In the genomic region with DNA sequence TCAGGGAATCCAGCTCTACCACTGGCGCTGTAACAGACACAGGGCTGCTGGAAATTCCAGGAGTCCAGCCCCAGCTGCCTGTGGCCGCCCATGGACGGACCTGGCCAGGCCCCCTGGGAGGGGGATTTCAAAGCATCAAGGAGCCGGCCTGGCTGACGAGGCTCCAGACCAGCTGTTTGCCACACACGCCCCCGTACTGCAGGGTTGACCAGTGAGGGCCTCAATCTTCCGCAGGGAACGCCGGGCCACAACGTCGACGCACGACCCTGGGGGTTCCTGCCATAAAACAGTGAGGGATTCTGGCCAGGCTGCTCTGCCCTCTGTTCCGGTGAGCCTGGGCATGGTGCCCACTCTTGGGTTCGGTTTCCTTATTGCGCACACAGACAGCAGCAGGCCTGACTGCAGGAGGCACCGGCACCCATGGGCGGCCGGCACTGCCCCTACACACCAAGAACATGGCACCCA, we compare ENCODE assay signal across 31 cellular contexts. TPM values are rescaled to one million over a fixed set of nuclear protein-coding genes. Genes with fewer than 3 reads are reported as not detected.
"Had no signal": no experiment of that assay in that cellular context is flagged by ENCODE, and none has a peak within 500 bp of the region (broad histone marks: within the 10 kb centered on the region; RNA-seq: fewer than 3 reads in every experiment).

No MANE protein-coding gene starts in this region.

- H3K9me3 ChIP-seq: esophagus muscularis mucosa, neutrophil, ovary, sigmoid colon, tibial nerve had no signal

- H3K4me3 Mint-ChIP-seq: activated CD4-positive, alpha-beta T cell treated with anti-CD3 and anti-CD28 coated beads for 36 hours; activated naive CD4-positive, alpha-beta T cell treated with anti-CD3 and anti-CD28 coated beads, Interleukin-2, amount 10 ng/mL, durations not matched to agents 7 days and 5 days; activated naive CD8-positive, alpha-beta T cell treated with anti-CD3 and anti-CD28 coated beads, Interleukin-2, amount 10 ng/mL, durations not matched to agents 7 days and 5 days; endodermal cell; immature natural killer cell; natural killer cell treated with Interleukin-12 subunit alpha and Interleukin-12 subunit beta and Interleukin-15 and Interleukin-18, amount 100 ng/mL, for 72 hours; stimulated activated naive B cell treated with anti-CD40 and anti-IgM and Interleukin-4, amounts not matched to agents 10 μg/mL and 1 μg/mL and 100 μg/mL, for 72 hours had no signal

- H3K9me3 Mint-ChIP-seq: activated naive CD8-positive, alpha-beta T cell treated with anti-CD3 and anti-CD28 coated beads, Interleukin-2, amount 10 ng/mL, durations not matched to agents 7 days and 5 days; immature natural killer cell; natural killer cell treated with Interleukin-12 subunit alpha and Interleukin-12 subunit beta and Interleukin-15 and Interleukin-18, amount 100 ng/mL, for 72 hours had no signal

- ATAC-seq: activated CD4-positive, alpha-beta T cell treated with anti-CD3 and anti-CD28 coated beads for 36 hours; foreskin keratinocyte; heart left ventricle; left lobe of liver; natural killer cell treated with Interleukin-12 subunit alpha and Interleukin-12 subunit beta and Interleukin-15 and Interleukin-18, amount 100 ng/mL, for 72 hours; stimulated activated naive B cell treated with anti-CD40 and anti-IgM and Interleukin-4, amounts not matched to agents 10 μg/mL and 1 μg/mL and 100 μg/mL, for 72 hours had no signal

- H3K4me1 ChIP-seq: foreskin keratinocyte had no signal

- DNase-seq: activated CD4-positive, alpha-beta T cell treated with anti-CD3 and anti-CD28 coated beads for 36 hours; activated CD4-positive, alpha-beta T cell treated with anti-CD3 and anti-CD28 coated beads, Interleukin-2, amount 50 U/mL, for 4 hours; activated CD4-positive, CD25-positive, alpha-beta regulatory T cell; activated CD8-positive, alpha-beta memory T cell treated with anti-CD3 and anti-CD28 coated beads, Interleukin-2, amount 50 U/mL, for 4 hours; activated gamma-delta T cell; activated naive CD4-positive, alpha-beta T cell treated with anti-CD3 and anti-CD28 coated beads, Interleukin-2, amount 10 ng/mL, durations not matched to agents 7 days and 5 days; activated naive CD8-positive, alpha-beta T cell treated with anti-CD3 and anti-CD28 coated beads, Interleukin-2, amount 10 ng/mL, durations not matched to agents 7 days and 5 days; activated T-cell treated with anti-CD3 and anti-CD28 coated beads, Interleukin-2, amount 50 U/mL, for 1 hour; brain microvascular endothelial cell; cortex of kidney; endodermal cell; foreskin keratinocyte; hypothalamus; immature natural killer cell; mesendoderm; ovary; sigmoid colon; stimulated activated CD4-positive, alpha-beta T cell treated with anti-CD3 and anti-CD28 coated beads, Interleukin-15, amount 100 ng/mL, for 24 hours; stimulated activated CD4-positive, alpha-beta T cell treated with anti-CD3 and anti-CD28 coated beads, Interleukin-2, amount 100 ng/mL, for 24 hours; stimulated activated naive B cell treated with anti-CD40 and anti-IgM and Interleukin-4, amounts not matched to agents 10 μg/mL and 1 μg/mL and 100 μg/mL, for 72 hours had no signal

- H3K27ac Mint-ChIP-seq: activated CD4-positive, alpha-beta T cell treated with anti-CD3 and anti-CD28 coated beads for 36 hours; activated naive CD8-positive, alpha-beta T cell treated with anti-CD3 and anti-CD28 coated beads, Interleukin-2, amount 10 ng/mL, durations not matched to agents 7 days and 5 days; endodermal cell; immature natural killer cell; natural killer cell treated with Interleukin-12 subunit alpha and Interleukin-12 subunit beta and Interleukin-15 and Interleukin-18, amount 100 ng/mL, for 72 hours; progenitor cell of endocrine pancreas; stimulated activated naive B cell treated with anti-CD40 and anti-IgM and Interleukin-4, amounts not matched to agents 10 μg/mL and 1 μg/mL and 100 μg/mL, for 72 hours had no signal

- H3K4me2 ChIP-seq: smooth muscle cell had no signal

- H3K27ac ChIP-seq: brain microvascular endothelial cell, esophagus muscularis mucosa, foreskin keratinocyte, heart left ventricle, neutrophil, ovary, sigmoid colon, tibial nerve had no signal

- H3K27me3 ChIP-seq: brain microvascular endothelial cell, esophagus muscularis mucosa, foreskin keratinocyte, heart left ventricle, ovary, sigmoid colon, tibial nerve had no signal

- H3K27me3 Mint-ChIP-seq: activated CD4-positive, alpha-beta T cell treated with anti-CD3 and anti-CD28 coated beads for 36 hours; natural killer cell treated with Interleukin-12 subunit alpha and Interleukin-12 subunit beta and Interleukin-15 and Interleukin-18, amount 100 ng/mL, for 72 hours; progenitor cell of endocrine pancreas; stimulated activated naive B cell treated with anti-CD40 and anti-IgM and Interleukin-4, amounts not matched to agents 10 μg/mL and 1 μg/mL and 100 μg/mL, for 72 hours had no signal

- FAIRE-seq: astrocyte, urothelium cell line had no signal

- H3K4me3 ChIP-seq: esophagus muscularis mucosa, heart left ventricle, lung, ovary, sigmoid colon, smooth muscle cell, tibial nerve had no signal

- H3K36me3 ChIP-seq: brain microvascular endothelial cell, ovary had no signal

RNA-seq across cellular contexts. Expression of a gene that starts 14.5 kb away (rescaled TPM):
- total RNA-seq: foreskin keratinocyte, left lobe of liver had no signal
- polyA plus RNA-seq: foreskin keratinocyte had no signal
